ENCODE assay signal across 21 cellular contexts in genomic region chr4:80129785-80130184, GRCh38.
"Had no signal": no experiment of that assay in that cellular context is flagged by ENCODE, and none has a peak within 500 bp of the region (broad histone marks: within the 10 kb centered on the region; RNA-seq: fewer than 3 reads in every experiment).

No MANE protein-coding gene starts in this region.

- H3K9me3 ChIP-seq: breast epithelium had no signal

- H3K4me1 ChIP-seq: breast epithelium had no signal

- H3K27me3 ChIP-seq: breast epithelium had no signal

- H3K4me2 ChIP-seq: KMS-11 had no signal

- H3K27me3 Mint-ChIP-seq: activated naive CD8-positive, alpha-beta T cell treated with anti-CD3 and anti-CD28 coated beads, Interleukin-2, amount 10 ng/mL, durations not matched to agents 7 days and 5 days; activated T-cell treated with anti-CD3 and anti-CD28 coated beads, Interleukin-2, amount 50 U/mL, for 24 hours; IgD-negative memory B cell had no signal

- ATAC-seq: activated CD4-positive, CD25-positive, alpha-beta regulatory T cell treated with anti-CD3 and anti-CD28 coated beads, Interleukin-2, amount 50 U/mL, for 24 hours; activated CD8-positive, alpha-beta T cell treated with anti-CD3 and anti-CD28 coated beads, Interleukin-2, amount 10 ng/mL, durations not matched to agents 7 days and 5 days had no signal

- H3K27ac ChIP-seq: breast epithelium, KMS-11, SK-N-MC had no signal

- H3K36me3 ChIP-seq: breast epithelium had no signal

- H3K4me3 Mint-ChIP-seq: activated CD8-positive, alpha-beta T cell treated with anti-CD3 and anti-CD28 coated beads, Interleukin-2, amount 10 ng/mL, durations not matched to agents 7 days and 5 days; activated naive CD8-positive, alpha-beta T cell treated with anti-CD3 and anti-CD28 coated beads, Interleukin-2, amount 10 ng/mL, durations not matched to agents 7 days and 5 days; activated T-cell treated with anti-CD3 and anti-CD28 coated beads, Interleukin-2, amount 50 U/mL, for 24 hours; IgD-negative memory B cell had no signal

- H3K27ac Mint-ChIP-seq: activated CD8-positive, alpha-beta T cell treated with anti-CD3 and anti-CD28 coated beads, Interleukin-2, amount 10 ng/mL, durations not matched to agents 7 days and 5 days; activated naive CD8-positive, alpha-beta T cell treated with anti-CD3 and anti-CD28 coated beads, Interleukin-2, amount 10 ng/mL, durations not matched to agents 7 days and 5 days; activated T-cell treated with anti-CD3 and anti-CD28 coated beads, Interleukin-2, amount 50 U/mL, for 24 hours; IgD-negative memory B cell had no signal

- H3K9ac ChIP-seq: KMS-11 had no signal

- H3K36me3 Mint-ChIP-seq: IgD-negative memory B cell had no signal

- H3K9me3 Mint-ChIP-seq: activated naive CD8-positive, alpha-beta T cell treated with anti-CD3 and anti-CD28 coated beads, Interleukin-2, amount 10 ng/mL, durations not matched to agents 7 days and 5 days; activated T-cell treated with anti-CD3 and anti-CD28 coated beads, Interleukin-2, amount 50 U/mL, for 24 hours; IgD-negative memory B cell had no signal

- H3K4me3 ChIP-seq: breast epithelium, SK-N-MC had no signal

- DNase-seq: activated CD4-positive, alpha-beta T cell treated with anti-CD3 and anti-CD28 coated beads for 48 hours; activated CD4-positive, alpha-beta T cell treated with anti-CD3 and anti-CD28 coated beads, Interleukin-2, amount 50 U/mL, for 4 hours; activated CD8-positive, alpha-beta T cell treated with anti-CD3 and anti-CD28 coated beads, Interleukin-2, amount 10 ng/mL, durations not matched to agents 7 days and 5 days; activated effector memory CD4-positive, alpha-beta T cell treated with anti-CD3 and anti-CD28 coated beads, Interleukin-2, amount 50 U/mL, for 16 hours; activated naive CD4-positive, alpha-beta T cell treated with Interleukin-2 at 50 U/mL for 16 hours; activated naive CD8-positive, alpha-beta T cell treated with anti-CD3 and anti-CD28 coated beads, Interleukin-2, amount 10 ng/mL, durations not matched to agents 7 days and 5 days; activated T-cell treated with anti-CD3 and anti-CD28 coated beads, Interleukin-2, amount 50 U/mL, for 24 hours; aorta; caudate nucleus; MM.1S; NCI-H1105 treated with DMSO at 0.1 percent for 48 hours; NCI-H1436 treated with DMSO at 0.1 percent for 48 hours; NCI-H187; NCI-H2081; NCI-H446; NCI-H524 had no signal
